In genomic region chr6:21409231-21409630, GRCh38 we compare ENCODE assay signal across 3 cellular contexts.
"Had no signal": no experiment of that assay in that cellular context is flagged by ENCODE, and none has a peak within 500 bp of the region (broad histone marks: within the 10 kb centered on the region; RNA-seq: fewer than 3 reads in every experiment).

No MANE protein-coding gene starts in this region.

- DNase-seq: GDM1, GF-D8 had no signal

- ATAC-seq: GM12878 had no signal

- H3K4me3 ChIP-seq: GM12878 had no signal
